ENCODE assay signal across 8 cellular contexts in genomic region chr13:21060063-21060826, GRCh38. TPM values are rescaled to one million over a fixed set of nuclear protein-coding genes. Genes with fewer than 3 reads are reported as not detected.
A peak's percentile ranks its signal among the peaks of the same experiment; 100 is the strongest.
DNase-seq lines count a peak whose midpoint lies in the region; FAIRE-seq and TF ChIP-seq lines count a peak whose summit lies in the region.

No MANE protein-coding gene starts in this region.

- no peak for FAIRE-seq in RCC 7860 (lab: Jason Lieb, UNC)

- no peaks in the 10 kb centered on the region for H3K9me3 ChIP-seq in ES-I3 (ENCODE audit: control insufficient read depth, insufficient read depth, low read length)
- H3K9me3 ChIP-seq in mesodermal cell (ENCODE audit: control insufficient read depth, low read length), result no peaks in the 10 kb centered on the region

- peak overlapping the region; percentile 100 for H3K27ac ChIP-seq in mesodermal cell (ENCODE audit: low read depth, low read length, severe bottlenecking)

- H3K36me3 ChIP-seq in ES-I3 (ENCODE audit: insufficient read depth, low read length) (no peaks in the 10 kb centered on the region), H7 (replicated peaks; ENCODE audit: control insufficient read depth, insufficient read depth, low read length) (no peaks in the 10 kb centered on the region), mesodermal cell (ENCODE audit: control insufficient read depth, insufficient read depth, low read length) (peaks cover 21% of the 10 kb centered on the region)

- DNase-seq in H7, result peak; percentile 74
- DNase-seq in ecto neural progenitor cell (ENCODE audit: low spot score), result peak; percentile 67
- DNase-seq in ureter (ENCODE audit: low spot score), result peak; percentile 47
- no peak for DNase-seq in RCC 7860 (ENCODE audit: low spot score)
- DNase-seq in SKM-1 treated with dmso at 0.1 percent for 144 hours (lab: John Stamatoyannopoulos, UW; ENCODE audit: unreplicated experiment), result no peak

- 4 to 7% methylated on average over 61 to 73 of the region's 81 CpGs for WGBS in mesodermal cell (ENCODE audit: insufficient coverage in 2 of 2), 2 experiments

- H3K9ac ChIP-seq in ES-I3 (ENCODE audit: low read depth, low read length), result peak overlapping the region; percentile 85

- H3K4me1 ChIP-seq in ES-I3 (ENCODE audit: insufficient read depth, low read length), result peaks cover 18% of the 10 kb centered on the region
- H3K4me1 ChIP-seq in mesodermal cell (ENCODE audit: control insufficient read depth, insufficient read depth, low read length, poor library complexity, severe bottlenecking), result peaks cover 23% of the 10 kb centered on the region

- peak overlapping the region; percentile 87 for H3K4me3 ChIP-seq in H7 (ENCODE audit: insufficient read depth, low read depth, low read length)
- H3K4me3 ChIP-seq in mesodermal cell (ENCODE audit: extremely low read depth, insufficient read depth, low read length, poor library complexity, severe bottlenecking), result peak overlapping the region; percentile 82

- no peaks in the 10 kb centered on the region for H3K27me3 ChIP-seq in H7 (ENCODE audit: control insufficient read depth, insufficient read depth, low read length)

TF ChIP-seq in PFSK-1, 5 proteins besides CTCF, POLR2A, EP300 and RAD21:
- TF ChIP-seq FOXP2 (optimal IDR thresholded peaks at IDR 0.05; ENCODE audit: borderline replicate concordance, extremely low read depth, extremely low read length, insufficient read depth) (peak; percentile 10), TAF1 (IDR thresholded peaks at IDR 0.05; ENCODE audit: borderline replicate concordance, insufficient read depth, low read length) (no peak), SIN3A (IDR thresholded peaks at IDR 0.05; ENCODE audit: borderline replicate concordance, insufficient read depth, low read length) (no peak)

RNA-seq across cellular contexts. Expression of gene LATS2, which starts 1.1 kb away (rescaled TPM):
- total RNA-seq in H7 (2014; rRNA removed; shearing (Covaris generic)), result 6.2 and 8.6 TPM in 2 replicates
- 13.9 TPM for polyA plus RNA-seq in PFSK-1 (2012; ENCODE audit: insufficient read length, low read depth)
- polyA plus RNA-seq in mesodermal cell (2013, experiment 1 of 2), result 19.8 TPM
- polyA plus RNA-seq in mesodermal cell (2013, experiment 2 of 2), result 18.3 TPM
- 30.1 TPM for total RNA-seq in ureter

Comparison
In these comparisons a context has a peak if more than half of its experiments do, and no peak if none do; other contexts are left out.
1. DNase-seq: peak in H7 (single experiment), ecto neural progenitor cell (single experiment) and ureter (single experiment); none in RCC 7860 (single experiment) and SKM-1 treated with dmso at 0.1 percent for 144 hours (single experiment).